In the genomic region with DNA sequence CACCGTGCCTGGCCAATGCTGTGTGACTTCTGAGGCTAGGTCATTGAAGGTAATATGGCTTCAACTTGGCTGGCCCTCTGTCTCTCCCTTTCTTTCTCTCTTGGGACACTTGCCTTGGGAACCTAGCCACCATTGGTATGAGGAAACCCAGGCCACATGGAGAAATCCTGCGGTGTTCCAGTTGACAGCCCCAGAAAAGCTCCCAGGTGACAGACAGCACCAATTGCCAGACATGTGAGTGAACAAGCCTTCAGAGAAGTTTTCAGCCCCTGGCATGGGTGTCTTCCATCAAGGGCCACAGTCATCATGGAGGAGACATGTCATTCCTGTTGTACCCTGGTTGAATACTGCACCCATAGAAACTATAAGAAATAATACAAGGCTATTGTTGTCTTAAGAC, we compare ENCODE assay signal across 29 cellular contexts.
DNase-seq lines count a peak whose midpoint lies in the region; TF ChIP-seq lines count a peak whose summit lies in the region.
"Had no signal": no experiment of that assay in that cellular context is flagged by ENCODE, and none has a peak within 500 bp of the region (broad histone marks: within the 10 kb centered on the region; RNA-seq: fewer than 3 reads in every experiment).

No MANE protein-coding gene starts in this region.

- no peak overlapping the region for H3K9ac ChIP-seq in mammary epithelial cell (ENCODE audit: insufficient read depth, low read length)
- H3K9ac ChIP-seq: BLaER1; BLaER1 treated with 17β-estradiol and CSF1 and Interleukin-3, amounts not matched to agents 10 nM and 100 nM had no signal

- H3K27me3 ChIP-seq in SJCRH30 (no peaks in the 10 kb centered on the region), mammary epithelial cell (ENCODE audit: insufficient read depth, low read length) (no peaks in the 10 kb centered on the region)
- H3K27me3 ChIP-seq: BE2C; BLaER1; BLaER1 treated with 17β-estradiol and CSF1 and Interleukin-3, amounts not matched to agents 10 nM and 100 nM had no signal

- BruUV-seq in mammary epithelial cell (replicated peaks; lab: Mats Ljungman, UMichigan) = no TSS peak

- 79% methylated on average over 1 of the region's 2 CpGs for WGBS in mammary epithelial cell (ENCODE audit: low coverage, missing lambda C conversion rate)

- in situ Hi-C loops in mammary epithelial cell (cut with MboI; ENCODE audit: low sequenced_read_pairs in 2 of 2) = no loop called here

- CTCF ChIA-PET in mammary epithelial cell (lab: Charles Lee; ENCODE audit: low non-redundant PET) = no interaction called here

- dilution Hi-C loops in mammary epithelial cell (cut with HindIII; ENCODE audit: low sequenced_read_pairs) = no loop called here

- no peaks in the 10 kb centered on the region for H4K20me1 ChIP-seq in mammary epithelial cell (ENCODE audit: insufficient read depth, low read length)
- H4K20me1 ChIP-seq: BLaER1; BLaER1 treated with 17β-estradiol and CSF1 and Interleukin-3, amounts not matched to agents 10 nM and 100 nM had no signal

- H3K36me3 ChIP-seq in SJCRH30 (no peaks in the 10 kb centered on the region), mammary epithelial cell (ENCODE audit: insufficient read depth, low read length) (no peaks in the 10 kb centered on the region)
- H3K36me3 ChIP-seq: BE2C had no signal

- no peaks in the 10 kb centered on the region for H3K79me2 ChIP-seq in mammary epithelial cell (ENCODE audit: insufficient read depth, low read length)

- DNase-seq in SJCRH30 (peak; percentile 68 to 79), myocyte (ENCODE audit: low read depth) (peak; percentile 31), mammary epithelial cell (no peak), NCI-H510A (lab: John Stamatoyannopoulos, UW) (no peak)
- DNase-seq: 8988T; ACHN; AML-193; BE2C; C1 segment of cervical spinal cord; Caco-2; Calu3; CD4-positive, alpha-beta memory T cell; CD4-positive, alpha-beta T cell; CD4-positive, CD25-positive, alpha-beta regulatory T cell; CD8-positive, alpha-beta memory T cell; CD8-positive, alpha-beta T cell; COR-L47; DMS 273 treated with DMSO at 0.1 percent for 48 hours; DMS153; DMS53; DMS79; DMS79 treated with DMSO at 0.1 percent for 48 hours; DND-41; EL had no signal

- intact Hi-C loops in mammary epithelial cell (cut with micrococcal nuclease) = no loop called here

- H3K4me1 ChIP-seq in SJCRH30 (no peaks in the 10 kb centered on the region), mammary epithelial cell (ENCODE audit: insufficient read depth, low read length) (no peaks in the 10 kb centered on the region)
- H3K4me1 ChIP-seq: A549, BE2C, BLaER1, Caco-2 had no signal

- H3K4me3 ChIP-seq in SJCRH30 (no peak overlapping the region), mammary epithelial cell (replicated peaks in 1 of 3; ENCODE audit: insufficient read depth in 1 of 3, low read depth in 2 of 3, low read length in 3 of 3) (no peak overlapping the region)
- H3K4me3 ChIP-seq: A549; BLaER1; BLaER1 treated with 17β-estradiol and CSF1 and Interleukin-3, amounts not matched to agents 10 nM and 100 nM had no signal

- H3K9me3 ChIP-seq in SJCRH30 (replicated peaks) (no peaks in the 10 kb centered on the region), mammary epithelial cell (replicated peaks; ENCODE audit: insufficient read depth, low read length) (no peaks in the 10 kb centered on the region)
- H3K9me3 ChIP-seq: A549, BE2C, BLaER1, Caco-2 had no signal

- no peak overlapping the region for H2AFZ ChIP-seq in mammary epithelial cell (ENCODE audit: low read depth, low read length)

- no peak for TF ChIP-seq CTCF in mammary epithelial cell (conservative IDR thresholded peaks at IDR 0.05 in 1 of 2, IDR thresholded peaks at IDR 0.05 in 1 of 2; ENCODE audit: extremely low read depth in 1 of 2, insufficient read depth in 1 of 2, low read depth in 1 of 2, low read length in 2 of 2)

- no peak overlapping the region for H3K4me2 ChIP-seq in mammary epithelial cell (ENCODE audit: insufficient read depth, low read depth, low read length)
- H3K4me2 ChIP-seq: A549; BLaER1; BLaER1 treated with 17β-estradiol and CSF1 and Interleukin-3, amounts not matched to agents 10 nM and 100 nM had no signal

- no peak overlapping the region; the same call in 1 of the 2 replicates for H3K27ac ChIP-seq in SJCRH30
- no peak overlapping the region for H3K27ac ChIP-seq in mammary epithelial cell (ENCODE audit: insufficient read depth, low read depth, low read length)
- H3K27ac ChIP-seq: 22Rv1; A549; BLaER1; BLaER1 treated with 17β-estradiol and CSF1 and Interleukin-3, amounts not matched to agents 10 nM and 100 nM; C4-2B had no signal

Comparison
In these comparisons a context has a peak if more than half of its experiments do, and no peak if none do; other contexts are left out.
1. DNase-seq: peak in SJCRH30 (2 of 2) and myocyte (single experiment); none in mammary epithelial cell (single experiment) and NCI-H510A (single experiment).